19 cellular contexts compared by ENCODE assay signal in the genomic region with DNA sequence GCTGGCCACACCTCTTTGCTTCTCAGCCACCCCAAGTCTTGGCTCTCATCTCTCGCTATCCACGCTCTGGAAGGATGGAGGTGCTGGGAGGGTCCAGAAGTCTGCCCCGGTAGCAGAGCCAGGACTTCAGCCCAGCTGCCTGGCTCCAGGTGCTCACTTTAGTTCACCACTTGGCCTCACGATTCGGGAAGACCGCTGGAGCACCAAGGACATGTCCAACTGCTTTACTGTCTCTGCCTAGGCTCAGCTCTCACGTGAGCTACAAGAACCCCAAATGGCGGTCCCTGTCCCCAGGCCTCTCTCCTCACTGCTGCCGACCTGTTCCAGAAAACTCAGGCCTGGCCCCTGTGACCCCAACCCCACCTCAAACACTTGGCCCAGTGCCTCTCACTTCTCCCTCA. TPM values are rescaled to one million over a fixed set of nuclear protein-coding genes. Genes with fewer than 3 reads are reported as not detected.
DNase-seq lines count a peak whose midpoint lies in the region; ATAC-seq and TF ChIP-seq lines count a peak whose summit lies in the region.
"Had no signal": no experiment of that assay in that cellular context is flagged by ENCODE, and none has a peak within 500 bp of the region (broad histone marks: within the 10 kb centered on the region; RNA-seq: fewer than 3 reads in every experiment).

No MANE protein-coding gene starts in this region.

- H3K27ac ChIP-seq in DND-41 (ENCODE audit: low read length) (no peak overlapping the region), coronary artery (no peak overlapping the region)
- H3K27ac ChIP-seq: brain microvascular endothelial cell, heart right ventricle, KMS-11, transverse colon had no signal

- H3K4me3 ChIP-seq in DND-41 (ENCODE audit: low read depth in 1 of 2, low read length in 2 of 2) (no peak overlapping the region), coronary artery (no peak overlapping the region)
- H3K4me3 ChIP-seq: transverse colon had no signal

- H2AFZ ChIP-seq in DND-41 (ENCODE audit: low read depth, low read length), result no peak overlapping the region

- TF ChIP-seq CTCF in DND-41 (IDR thresholded peaks at IDR 0.05; ENCODE audit: borderline replicate concordance, extremely low read depth, low read length, poor library complexity, severe bottlenecking), result no peak
- TF ChIP-seq CTCF in coronary artery (IDR thresholded peaks at IDR 0.05), result no peak
- no peak for TF ChIP-seq CTCF in progenitor cell of endocrine pancreas (IDR thresholded peaks at IDR 0.05; ENCODE audit: unreplicated experiment)

- peaks cover 82% of the 10 kb centered on the region for H3K79me2 ChIP-seq in DND-41 (ENCODE audit: insufficient read depth, low read length)

- H3K27ac Mint-ChIP-seq in activated T-cell treated with anti-CD3 and anti-CD28 coated beads, Interleukin-2, amount 50 U/mL, for 72 hours, result peak overlapping the region; percentile 86
- peak overlapping the region; percentile 86 for H3K27ac Mint-ChIP-seq in progenitor cell of endocrine pancreas

- DNase-seq in activated T-cell treated with anti-CD3 and anti-CD28 coated beads, Interleukin-2, amount 50 U/mL, for 72 hours, result no peak
- DNase-seq in activated T-cell treated with anti-CD3 and anti-CD28 coated beads, Interleukin-2, amount 50 U/mL, for 48 hours, result no peak
- no peak for DNase-seq in DND-41
- DNase-seq in coronary artery (ENCODE audit: low spot score), result peak; percentile 68
- DNase-seq in progenitor cell of endocrine pancreas (ENCODE audit: low spot score, unreplicated experiment), result no peak
- no peak for DNase-seq in NCI-H345 (lab: John Stamatoyannopoulos, UW)
- DNase-seq in NCI-H1092 (lab: John Stamatoyannopoulos, UW), result no peak
- DNase-seq in NCI-H187 treated with DMSO at 0.1 percent for 48 hours (lab: John Stamatoyannopoulos, UW), result no peak
- DNase-seq: activated CD4-positive, alpha-beta T cell treated with anti-CD3 and anti-CD28 coated beads, Interleukin-2, amount 50 U/mL, for 1 hour; brain microvascular endothelial cell; DMS53; heart right ventricle; NCI-H1417 treated with DMSO at 0.1 percent for 48 hours; NCI-H2227 treated with DMSO at 0.1 percent for 48 hours; NK-92 treated with Interleukin-12 subunit alpha and Interleukin-12 subunit beta, amount 100 ng/mL, for 24 hours; stimulated activated CD4-positive, alpha-beta T cell treated with anti-CD3 and anti-CD28 coated beads, Interleukin-4, amount 100 ng/mL, for 4 hours; T-helper 9 cell; transverse colon had no signal

- H3K9me3 ChIP-seq in DND-41 (ENCODE audit: insufficient read depth, low read length, severe bottlenecking), result no peaks in the 10 kb centered on the region
- H3K9me3 ChIP-seq: heart right ventricle, transverse colon had no signal

- peaks cover 8% of the 10 kb centered on the region in 2 donors for H3K36me3 Mint-ChIP-seq in activated T-cell treated with anti-CD3 and anti-CD28 coated beads, Interleukin-2, amount 50 U/mL, for 72 hours (ENCODE audit: insufficient read depth in 2 of 2)
- H3K36me3 Mint-ChIP-seq in progenitor cell of endocrine pancreas (ENCODE audit: insufficient read depth), result peaks cover 9% of the 10 kb centered on the region

- peak overlapping the region; percentile 98; the same call in 1 of the 2 replicates for H3K4me2 ChIP-seq in DND-41 (ENCODE audit: insufficient read depth, low read length)
- H3K4me2 ChIP-seq: KMS-11 had no signal

- H4K20me1 ChIP-seq in DND-41 (ENCODE audit: insufficient read depth, low read length), result peaks cover 74% of the 10 kb centered on the region

- H3K4me3 Mint-ChIP-seq in activated T-cell treated with anti-CD3 and anti-CD28 coated beads, Interleukin-2, amount 50 U/mL, for 72 hours, result peak overlapping the region; percentile 93 to 96
- no peak overlapping the region for H3K4me3 Mint-ChIP-seq in progenitor cell of endocrine pancreas (ENCODE audit: low read depth)

- no peaks in the 10 kb centered on the region for H3K27me3 ChIP-seq in DND-41 (ENCODE audit: insufficient read depth, low read length, poor library complexity)
- H3K27me3 ChIP-seq: brain microvascular endothelial cell, heart right ventricle, transverse colon had no signal

- H3K36me3 ChIP-seq in DND-41 (ENCODE audit: insufficient read depth, low read length), result peaks cover 76% of the 10 kb centered on the region

- no peaks in the 10 kb centered on the region for H3K9me3 Mint-ChIP-seq in activated T-cell treated with anti-CD3 and anti-CD28 coated beads, Interleukin-2, amount 50 U/mL, for 72 hours
- H3K9me3 Mint-ChIP-seq in progenitor cell of endocrine pancreas (ENCODE audit: low read depth), result no peaks in the 10 kb centered on the region

- H3K4me1 ChIP-seq in DND-41 (ENCODE audit: insufficient read depth, low read length), result peaks cover 46% of the 10 kb centered on the region

- no peak for ATAC-seq in activated T-cell treated with anti-CD3 and anti-CD28 coated beads, Interleukin-2, amount 50 U/mL, for 72 hours (replicated peaks in 1 of 2)
- no peak for ATAC-seq in DND-41 (ENCODE audit: insufficient read depth, low read depth)
- ATAC-seq: heart right ventricle had no signal

- peaks cover 54% of the 10 kb centered on the region for H3K4me1 Mint-ChIP-seq in activated T-cell treated with anti-CD3 and anti-CD28 coated beads, Interleukin-2, amount 50 U/mL, for 72 hours (ENCODE audit: low read depth)
- H3K4me1 Mint-ChIP-seq in progenitor cell of endocrine pancreas (ENCODE audit: low read depth), result peaks cover 31% of the 10 kb centered on the region

- no peak overlapping the region for H3K9ac ChIP-seq in DND-41 (ENCODE audit: low read depth, low read length)
- H3K9ac ChIP-seq: KMS-11 had no signal

- H3K27me3 Mint-ChIP-seq in activated T-cell treated with anti-CD3 and anti-CD28 coated beads, Interleukin-2, amount 50 U/mL, for 72 hours (ENCODE audit: low read depth), result no peaks in the 10 kb centered on the region
- H3K27me3 Mint-ChIP-seq in progenitor cell of endocrine pancreas, result no peaks in the 10 kb centered on the region

RNA-seq across cellular contexts. Expression of a gene that starts 3.4 kb away (rescaled TPM):
- 10 to 100 TPM; 43.5 to 51.4 TPM for total RNA-seq in activated T-cell treated with anti-CD3 and anti-CD28 coated beads, Interleukin-2, amount 50 U/mL, for 72 hours
- total RNA-seq in progenitor cell of endocrine pancreas, result 41.1 and 42.4 TPM in 2 replicates

RNA-seq across cellular contexts. Expression of a gene that starts 13.4 kb away (rescaled TPM):
- total RNA-seq in activated T-cell treated with anti-CD3 and anti-CD28 coated beads, Interleukin-2, amount 50 U/mL, for 72 hours, result 1 to 10 TPM; 1.6 to 6.2 TPM
- total RNA-seq in progenitor cell of endocrine pancreas, result 20.5 and 20.8 TPM in 2 replicates
- total RNA-seq: transverse colon had no signal
